Comparison of ENCODE assay signal across 1 cellular context in the genomic region with DNA sequence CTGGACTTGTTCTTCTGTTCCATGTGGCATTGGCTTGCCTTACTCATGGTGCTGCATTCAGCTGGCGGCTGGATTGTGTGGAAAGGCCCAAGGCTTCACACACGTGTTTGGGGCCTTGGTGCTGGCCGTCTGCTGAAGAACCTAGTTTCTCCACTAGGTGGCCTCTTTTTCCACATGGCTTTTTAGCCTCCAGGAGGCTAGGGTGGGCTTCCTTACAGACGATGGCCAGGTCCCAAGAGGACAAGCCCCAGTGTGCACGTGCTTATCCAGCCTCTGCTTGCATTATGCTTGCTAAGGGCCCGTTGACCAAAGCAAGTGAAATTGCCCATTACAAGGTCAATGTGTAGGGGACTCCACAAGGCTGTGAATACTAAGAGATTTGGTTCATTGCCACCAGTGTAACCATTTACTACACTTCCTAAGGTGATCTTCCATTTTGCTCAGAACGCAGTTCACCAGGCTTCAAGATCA.
A peak's percentile ranks its signal among the peaks of the same experiment; 100 is the strongest.
TF ChIP-seq lines count a peak whose summit lies in the region.

No MANE protein-coding gene starts in this region.

TF ChIP-seq in K562, 482 proteins besides CTCF, POLR2A, EP300 and RAD21 (continued from another document):
- TF ChIP-seq, protein P1, sequence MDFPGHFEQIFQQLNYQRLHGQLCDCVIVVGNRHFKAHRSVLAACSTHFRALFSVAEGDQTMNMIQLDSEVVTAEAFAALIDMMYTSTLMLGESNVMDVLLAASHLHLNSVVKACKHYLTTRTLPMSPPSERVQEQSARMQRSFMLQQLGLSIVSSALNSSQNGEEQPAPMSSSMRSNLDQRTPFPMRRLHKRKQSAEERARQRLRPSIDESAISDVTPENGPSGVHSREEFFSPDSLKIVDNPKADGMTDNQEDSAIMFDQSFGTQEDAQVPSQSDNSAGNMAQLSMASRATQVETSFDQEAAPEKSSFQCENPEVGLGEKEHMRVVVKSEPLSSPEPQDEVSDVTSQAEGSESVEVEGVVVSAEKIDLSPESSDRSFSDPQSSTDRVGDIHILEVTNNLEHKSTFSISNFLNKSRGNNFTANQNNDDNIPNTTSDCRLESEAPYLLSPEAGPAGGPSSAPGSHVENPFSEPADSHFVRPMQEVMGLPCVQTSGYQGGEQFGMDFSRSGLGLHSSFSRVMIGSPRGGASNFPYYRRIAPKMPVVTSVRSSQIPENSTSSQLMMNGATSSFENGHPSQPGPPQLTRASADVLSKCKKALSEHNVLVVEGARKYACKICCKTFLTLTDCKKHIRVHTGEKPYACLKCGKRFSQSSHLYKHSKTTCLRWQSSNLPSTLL (IDR thresholded peaks at IDR 0.05): no peak
- TF ChIP-seq ZNF77 (CRISPR knock-in tag; IDR thresholded peaks at IDR 0.05) (no peak), ZNF253 (CRISPR knock-in tag; conservative IDR thresholded peaks at IDR 0.05) (no peak), ZNF121 (CRISPR knock-in tag; conservative IDR thresholded peaks at IDR 0.05) (no peak), LCOR (CRISPR knock-in tag; IDR thresholded peaks at IDR 0.05) (no peak), ILK (tag; IDR thresholded peaks at IDR 0.05; ENCODE audit: borderline replicate concordance, low read depth) (no peak), CHCHD3 (CRISPR knock-in tag; IDR thresholded peaks at IDR 0.05) (no peak), CBX3 (IDR thresholded peaks at IDR 0.05; ENCODE audit: borderline replicate concordance in 1 of 2, low read length in 2 of 2) (peak in 1 of 2 experiments; percentile 65; a peak in 1 of 3 replicates), NCOR1 (IDR thresholded peaks at IDR 0.05) (no peak), MCM7 (IDR thresholded peaks at IDR 0.05) (no peak)
- TF ChIP-seq, protein P2, sequence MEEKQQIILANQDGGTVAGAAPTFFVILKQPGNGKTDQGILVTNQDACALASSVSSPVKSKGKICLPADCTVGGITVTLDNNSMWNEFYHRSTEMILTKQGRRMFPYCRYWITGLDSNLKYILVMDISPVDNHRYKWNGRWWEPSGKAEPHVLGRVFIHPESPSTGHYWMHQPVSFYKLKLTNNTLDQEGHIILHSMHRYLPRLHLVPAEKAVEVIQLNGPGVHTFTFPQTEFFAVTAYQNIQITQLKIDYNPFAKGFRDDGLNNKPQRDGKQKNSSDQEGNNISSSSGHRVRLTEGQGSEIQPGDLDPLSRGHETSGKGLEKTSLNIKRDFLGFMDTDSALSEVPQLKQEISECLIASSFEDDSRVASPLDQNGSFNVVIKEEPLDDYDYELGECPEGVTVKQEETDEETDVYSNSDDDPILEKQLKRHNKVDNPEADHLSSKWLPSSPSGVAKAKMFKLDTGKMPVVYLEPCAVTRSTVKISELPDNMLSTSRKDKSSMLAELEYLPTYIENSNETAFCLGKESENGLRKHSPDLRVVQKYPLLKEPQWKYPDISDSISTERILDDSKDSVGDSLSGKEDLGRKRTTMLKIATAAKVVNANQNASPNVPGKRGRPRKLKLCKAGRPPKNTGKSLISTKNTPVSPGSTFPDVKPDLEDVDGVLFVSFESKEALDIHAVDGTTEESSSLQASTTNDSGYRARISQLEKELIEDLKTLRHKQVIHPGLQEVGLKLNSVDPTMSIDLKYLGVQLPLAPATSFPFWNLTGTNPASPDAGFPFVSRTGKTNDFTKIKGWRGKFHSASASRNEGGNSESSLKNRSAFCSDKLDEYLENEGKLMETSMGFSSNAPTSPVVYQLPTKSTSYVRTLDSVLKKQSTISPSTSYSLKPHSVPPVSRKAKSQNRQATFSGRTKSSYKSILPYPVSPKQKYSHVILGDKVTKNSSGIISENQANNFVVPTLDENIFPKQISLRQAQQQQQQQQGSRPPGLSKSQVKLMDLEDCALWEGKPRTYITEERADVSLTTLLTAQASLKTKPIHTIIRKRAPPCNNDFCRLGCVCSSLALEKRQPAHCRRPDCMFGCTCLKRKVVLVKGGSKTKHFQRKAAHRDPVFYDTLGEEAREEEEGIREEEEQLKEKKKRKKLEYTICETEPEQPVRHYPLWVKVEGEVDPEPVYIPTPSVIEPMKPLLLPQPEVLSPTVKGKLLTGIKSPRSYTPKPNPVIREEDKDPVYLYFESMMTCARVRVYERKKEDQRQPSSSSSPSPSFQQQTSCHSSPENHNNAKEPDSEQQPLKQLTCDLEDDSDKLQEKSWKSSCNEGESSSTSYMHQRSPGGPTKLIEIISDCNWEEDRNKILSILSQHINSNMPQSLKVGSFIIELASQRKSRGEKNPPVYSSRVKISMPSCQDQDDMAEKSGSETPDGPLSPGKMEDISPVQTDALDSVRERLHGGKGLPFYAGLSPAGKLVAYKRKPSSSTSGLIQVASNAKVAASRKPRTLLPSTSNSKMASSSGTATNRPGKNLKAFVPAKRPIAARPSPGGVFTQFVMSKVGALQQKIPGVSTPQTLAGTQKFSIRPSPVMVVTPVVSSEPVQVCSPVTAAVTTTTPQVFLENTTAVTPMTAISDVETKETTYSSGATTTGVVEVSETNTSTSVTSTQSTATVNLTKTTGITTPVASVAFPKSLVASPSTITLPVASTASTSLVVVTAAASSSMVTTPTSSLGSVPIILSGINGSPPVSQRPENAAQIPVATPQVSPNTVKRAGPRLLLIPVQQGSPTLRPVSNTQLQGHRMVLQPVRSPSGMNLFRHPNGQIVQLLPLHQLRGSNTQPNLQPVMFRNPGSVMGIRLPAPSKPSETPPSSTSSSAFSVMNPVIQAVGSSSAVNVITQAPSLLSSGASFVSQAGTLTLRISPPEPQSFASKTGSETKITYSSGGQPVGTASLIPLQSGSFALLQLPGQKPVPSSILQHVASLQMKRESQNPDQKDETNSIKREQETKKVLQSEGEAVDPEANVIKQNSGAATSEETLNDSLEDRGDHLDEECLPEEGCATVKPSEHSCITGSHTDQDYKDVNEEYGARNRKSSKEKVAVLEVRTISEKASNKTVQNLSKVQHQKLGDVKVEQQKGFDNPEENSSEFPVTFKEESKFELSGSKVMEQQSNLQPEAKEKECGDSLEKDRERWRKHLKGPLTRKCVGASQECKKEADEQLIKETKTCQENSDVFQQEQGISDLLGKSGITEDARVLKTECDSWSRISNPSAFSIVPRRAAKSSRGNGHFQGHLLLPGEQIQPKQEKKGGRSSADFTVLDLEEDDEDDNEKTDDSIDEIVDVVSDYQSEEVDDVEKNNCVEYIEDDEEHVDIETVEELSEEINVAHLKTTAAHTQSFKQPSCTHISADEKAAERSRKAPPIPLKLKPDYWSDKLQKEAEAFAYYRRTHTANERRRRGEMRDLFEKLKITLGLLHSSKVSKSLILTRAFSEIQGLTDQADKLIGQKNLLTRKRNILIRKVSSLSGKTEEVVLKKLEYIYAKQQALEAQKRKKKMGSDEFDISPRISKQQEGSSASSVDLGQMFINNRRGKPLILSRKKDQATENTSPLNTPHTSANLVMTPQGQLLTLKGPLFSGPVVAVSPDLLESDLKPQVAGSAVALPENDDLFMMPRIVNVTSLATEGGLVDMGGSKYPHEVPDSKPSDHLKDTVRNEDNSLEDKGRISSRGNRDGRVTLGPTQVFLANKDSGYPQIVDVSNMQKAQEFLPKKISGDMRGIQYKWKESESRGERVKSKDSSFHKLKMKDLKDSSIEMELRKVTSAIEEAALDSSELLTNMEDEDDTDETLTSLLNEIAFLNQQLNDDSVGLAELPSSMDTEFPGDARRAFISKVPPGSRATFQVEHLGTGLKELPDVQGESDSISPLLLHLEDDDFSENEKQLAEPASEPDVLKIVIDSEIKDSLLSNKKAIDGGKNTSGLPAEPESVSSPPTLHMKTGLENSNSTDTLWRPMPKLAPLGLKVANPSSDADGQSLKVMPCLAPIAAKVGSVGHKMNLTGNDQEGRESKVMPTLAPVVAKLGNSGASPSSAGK (IDR thresholded peaks at IDR 0.05): peak; percentile 79
- TF ChIP-seq, protein P3, sequence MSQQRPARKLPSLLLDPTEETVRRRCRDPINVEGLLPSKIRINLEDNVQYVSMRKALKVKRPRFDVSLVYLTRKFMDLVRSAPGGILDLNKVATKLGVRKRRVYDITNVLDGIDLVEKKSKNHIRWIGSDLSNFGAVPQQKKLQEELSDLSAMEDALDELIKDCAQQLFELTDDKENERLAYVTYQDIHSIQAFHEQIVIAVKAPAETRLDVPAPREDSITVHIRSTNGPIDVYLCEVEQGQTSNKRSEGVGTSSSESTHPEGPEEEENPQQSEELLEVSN (IDR thresholded peaks at IDR 0.05; ENCODE audit: borderline replicate concordance in 1 of 2, extremely low read depth in 1 of 2, insufficient read depth in 1 of 2, insufficient read length in 1 of 2, low read depth in 1 of 2, low read length in 1 of 2, poor library complexity in 1 of 2, severe bottlenecking in 1 of 2): peak in 1 of 2 experiments; percentile 68
- TF ChIP-seq, protein P4, sequence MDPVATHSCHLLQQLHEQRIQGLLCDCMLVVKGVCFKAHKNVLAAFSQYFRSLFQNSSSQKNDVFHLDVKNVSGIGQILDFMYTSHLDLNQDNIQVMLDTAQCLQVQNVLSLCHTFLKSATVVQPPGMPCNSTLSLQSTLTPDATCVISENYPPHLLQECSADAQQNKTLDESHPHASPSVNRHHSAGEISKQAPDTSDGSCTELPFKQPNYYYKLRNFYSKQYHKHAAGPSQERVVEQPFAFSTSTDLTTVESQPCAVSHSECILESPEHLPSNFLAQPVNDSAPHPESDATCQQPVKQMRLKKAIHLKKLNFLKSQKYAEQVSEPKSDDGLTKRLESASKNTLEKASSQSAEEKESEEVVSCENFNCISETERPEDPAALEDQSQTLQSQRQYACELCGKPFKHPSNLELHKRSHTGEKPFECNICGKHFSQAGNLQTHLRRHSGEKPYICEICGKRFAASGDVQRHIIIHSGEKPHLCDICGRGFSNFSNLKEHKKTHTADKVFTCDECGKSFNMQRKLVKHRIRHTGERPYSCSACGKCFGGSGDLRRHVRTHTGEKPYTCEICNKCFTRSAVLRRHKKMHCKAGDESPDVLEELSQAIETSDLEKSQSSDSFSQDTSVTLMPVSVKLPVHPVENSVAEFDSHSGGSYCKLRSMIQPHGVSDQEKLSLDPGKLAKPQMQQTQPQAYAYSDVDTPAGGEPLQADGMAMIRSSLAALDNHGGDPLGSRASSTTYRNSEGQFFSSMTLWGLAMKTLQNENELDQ (CRISPR knock-in tag; IDR thresholded peaks at IDR 0.05; ENCODE audit: borderline replicate concordance): no peak
- TF ChIP-seq, protein P5, sequence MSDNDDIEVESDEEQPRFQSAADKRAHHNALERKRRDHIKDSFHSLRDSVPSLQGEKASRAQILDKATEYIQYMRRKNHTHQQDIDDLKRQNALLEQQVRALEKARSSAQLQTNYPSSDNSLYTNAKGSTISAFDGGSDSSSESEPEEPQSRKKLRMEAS (CRISPR knock-in tag; IDR thresholded peaks at IDR 0.05): peak; percentile 75
- TF ChIP-seq, protein P6, sequence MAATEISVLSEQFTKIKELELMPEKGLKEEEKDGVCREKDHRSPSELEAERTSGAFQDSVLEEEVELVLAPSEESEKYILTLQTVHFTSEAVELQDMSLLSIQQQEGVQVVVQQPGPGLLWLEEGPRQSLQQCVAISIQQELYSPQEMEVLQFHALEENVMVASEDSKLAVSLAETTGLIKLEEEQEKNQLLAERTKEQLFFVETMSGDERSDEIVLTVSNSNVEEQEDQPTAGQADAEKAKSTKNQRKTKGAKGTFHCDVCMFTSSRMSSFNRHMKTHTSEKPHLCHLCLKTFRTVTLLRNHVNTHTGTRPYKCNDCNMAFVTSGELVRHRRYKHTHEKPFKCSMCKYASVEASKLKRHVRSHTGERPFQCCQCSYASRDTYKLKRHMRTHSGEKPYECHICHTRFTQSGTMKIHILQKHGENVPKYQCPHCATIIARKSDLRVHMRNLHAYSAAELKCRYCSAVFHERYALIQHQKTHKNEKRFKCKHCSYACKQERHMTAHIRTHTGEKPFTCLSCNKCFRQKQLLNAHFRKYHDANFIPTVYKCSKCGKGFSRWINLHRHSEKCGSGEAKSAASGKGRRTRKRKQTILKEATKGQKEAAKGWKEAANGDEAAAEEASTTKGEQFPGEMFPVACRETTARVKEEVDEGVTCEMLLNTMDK (IDR thresholded peaks at IDR 0.05; ENCODE audit: borderline replicate concordance, insufficient read depth, low read depth, low read length, poor library complexity, severe bottlenecking): peak; percentile 52
TF ChIP-seq in K562: peak in this region for 13.
